In genomic region chr7:43265139-43265538, GRCh38 we compare ENCODE assay signal across 8 cellular contexts.
"Had no signal": no experiment of that assay in that cellular context is flagged by ENCODE, and none has a peak within 500 bp of the region (broad histone marks: within the 10 kb centered on the region; RNA-seq: fewer than 3 reads in every experiment).

No MANE protein-coding gene starts in this region.

- H3K4me3 ChIP-seq: GM23248 had no signal

- ATAC-seq: HepG2 had no signal

- H3K27ac ChIP-seq: GM23248, HL-60 had no signal

- FAIRE-seq: H54, HepG2 had no signal

- H3K9ac ChIP-seq: GM23248 had no signal

- DNase-seq: GM23248, GOT3, H9, HCEC 1CT, KG1 had no signal

- H2AFZ ChIP-seq: GM23248 had no signal
